In genomic region chr11:9757809-9758675, GRCh38 we compare ENCODE assay signal across 8 cellular contexts.
DNase-seq lines count a peak whose midpoint lies in the region; ATAC-seq and TF ChIP-seq lines count a peak whose summit lies in the region.

No MANE protein-coding gene starts in this region.

- peak overlapping the region; percentile 34 to 91 (median 81) for H3K27ac Mint-ChIP-seq in naive thymus-derived CD4-positive, alpha-beta T cell

- DNase-seq in DMS114 treated with DMSO at 0.1 percent for 48 hours (lab: John Stamatoyannopoulos, UW; ENCODE audit: unreplicated experiment) (peak; percentile 25), HuH-7.5 (ENCODE audit: low spot score) (peak; percentile 85), activated T-helper 1 cell treated with Interleukin-2 at 50 U/mL for 16 hours (ENCODE audit: low read depth) (peak; percentile 88), fibroblast of gingiva (ENCODE audit: low read depth) (peak; percentile 71)
- peak; percentile 79 to 97 (median 90) for DNase-seq in naive thymus-derived CD4-positive, alpha-beta T cell
- DNase-seq in stimulated activated naive CD4-positive, alpha-beta T cell (lab: John Stamatoyannopoulos, UW), result peak; percentile 77 to 91 (median 89)

- intact Hi-C loops in naive thymus-derived CD4-positive, alpha-beta T cell (cut with micrococcal nuclease), result loop anchor here (1.0 to 10.0 kb wide), 18 partner anchors 83 to 1076 kb away; partner anchors contain the start of genes WEE1 (in 2 of the 2), AMPD3 (in 1 of the 2), NRIP3 (in 1 of the 2) and RPL27A (in 1 of the 2)

- peak overlapping the region; percentile 91 for H3K4me3 ChIP-seq in naive thymus-derived CD4-positive, alpha-beta T cell (ENCODE audit: low read length)

- CTCF ChIA-PET in naive thymus-derived CD4-positive, alpha-beta T cell (lab: Charles Lee), result interaction anchor here (0.5 to 3.3 kb wide), 8 partner anchors 8 to 550 kb away, joined by 3 to 36 read pairs (median 4); partner anchors contain the start of gene ADM

- H3K36me3 Mint-ChIP-seq in naive thymus-derived CD4-positive, alpha-beta T cell, result peaks cover 0 to 2% (median 0%) of the 10 kb centered on the region in 5 donors

- peaks cover 12 to 39% (median 18%) of the 10 kb centered on the region in 7 donors for H3K4me1 Mint-ChIP-seq in naive thymus-derived CD4-positive, alpha-beta T cell

- no peaks in the 10 kb centered on the region for H3K9me3 ChIP-seq in naive thymus-derived CD4-positive, alpha-beta T cell (ENCODE audit: control insufficient read depth in 2 of 3, low read length in 3 of 3)

- POLR2A ChIA-PET in naive thymus-derived CD4-positive, alpha-beta T cell (lab: Charles Lee), result interaction anchor here (0.6 to 0.8 kb wide), 4 partner anchors 16 to 1068 kb away, joined by 3 to 5 read pairs (median 3); no protein-coding TSS in a partner anchor

- H3K36me3 ChIP-seq in naive thymus-derived CD4-positive, alpha-beta T cell (ENCODE audit: control insufficient read depth in 2 of 3, insufficient read depth in 3 of 3, low read length in 3 of 3), result no peaks in the 10 kb centered on the region

- H3K27me3 Mint-ChIP-seq in naive thymus-derived CD4-positive, alpha-beta T cell, result no peaks in the 10 kb centered on the region

- H3K27ac ChIP-seq in naive thymus-derived CD4-positive, alpha-beta T cell (ENCODE audit: low read depth, low read length), result peak overlapping the region; percentile 73

- H3K4me1 ChIP-seq in naive thymus-derived CD4-positive, alpha-beta T cell (ENCODE audit: control insufficient read depth in 2 of 2, insufficient read depth in 2 of 2, low read length in 2 of 2), result peaks cover 7 to 9% of the 10 kb centered on the region in 2 donors

- ATAC-seq in GM21423 (IDR thresholded peaks at IDR 0.05; ENCODE audit: unreplicated experiment), result peak; percentile 66
- peak; percentile 94 for ATAC-seq in naive thymus-derived CD4-positive, alpha-beta T cell

- H3K27me3 ChIP-seq in naive thymus-derived CD4-positive, alpha-beta T cell (ENCODE audit: control insufficient read depth in 2 of 2, insufficient read depth in 2 of 2, low read length in 2 of 2), result no peaks in the 10 kb centered on the region

- peak overlapping the region; percentile 77 to 86 (median 84) for H3K4me3 Mint-ChIP-seq in naive thymus-derived CD4-positive, alpha-beta T cell

- H3K9me3 Mint-ChIP-seq in naive thymus-derived CD4-positive, alpha-beta T cell, result no peaks in the 10 kb centered on the region

TF ChIP-seq in PFSK-1, 5 proteins besides CTCF, POLR2A, EP300 and RAD21:
- TF ChIP-seq REST (IDR thresholded peaks at IDR 0.05; ENCODE audit: insufficient read depth in 1 of 2, low read depth in 2 of 2, low read length in 2 of 2) (no peak), TAF1 (IDR thresholded peaks at IDR 0.05; ENCODE audit: borderline replicate concordance, insufficient read depth, low read length) (no peak), FOXP2 (optimal IDR thresholded peaks at IDR 0.05; ENCODE audit: borderline replicate concordance, extremely low read depth, extremely low read length, insufficient read depth) (peak; percentile 57), POLR2AphosphoS5 (IDR thresholded peaks at IDR 0.05; ENCODE audit: low read depth, low read length) (peak; percentile 48), SIN3A (IDR thresholded peaks at IDR 0.05; ENCODE audit: borderline replicate concordance, insufficient read depth, low read length) (no peak)

Comparison
In these comparisons a context has a peak if more than half of its experiments do, and no peak if none do; other contexts are left out.
1. Peak in every context shown above with its lines: DNase-seq, ATAC-seq, H3K4me3 ChIP-seq and H3K27ac ChIP-seq.
2. DNase-seq: peak in every context shown above with its lines; median percentile 90 in naive thymus-derived CD4-positive, alpha-beta T cell; 89 in stimulated activated naive CD4-positive, alpha-beta T cell; 88 in activated T-helper 1 cell treated with Interleukin-2 at 50 U/mL for 16 hours; 85 in HuH-7.5; 71 in fibroblast of gingiva; 25 in DMS114 treated with DMSO at 0.1 percent for 48 hours.